In the genomic region with DNA sequence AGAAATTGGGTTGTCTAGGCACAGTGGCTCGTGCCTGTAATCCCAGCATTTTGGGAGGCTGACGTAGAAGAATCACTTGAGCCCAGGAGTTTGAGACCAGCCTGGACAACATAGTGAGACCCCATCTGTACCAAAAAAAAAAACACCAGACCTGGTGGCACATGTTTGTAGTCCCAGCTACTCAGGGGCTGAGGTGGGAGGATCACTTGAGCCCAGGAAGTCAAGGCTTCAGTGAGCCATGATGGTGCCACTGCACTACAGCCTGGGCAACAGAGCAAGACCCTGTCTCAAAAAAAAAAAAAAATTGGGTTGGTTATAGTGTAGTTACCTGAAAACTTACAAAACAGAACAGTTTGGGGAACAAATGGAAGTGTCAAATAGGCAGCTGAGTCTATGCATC, we compare ENCODE assay signal across 2 cellular contexts. TPM values are rescaled to one million over a fixed set of nuclear protein-coding genes. Genes with fewer than 3 reads are reported as not detected.
"Had no signal": no experiment of that assay in that cellular context is flagged by ENCODE, and none has a peak within 500 bp of the region (broad histone marks: within the 10 kb centered on the region; RNA-seq: fewer than 3 reads in every experiment).

No MANE protein-coding gene starts in this region.

RNA-seq across cellular contexts. Expression of a gene that starts 54.9 kb away (rescaled TPM):
- total RNA-seq: H4 had no signal
- polyA plus RNA-seq: IgD-negative memory B cell had no signal
